In the genomic region with DNA sequence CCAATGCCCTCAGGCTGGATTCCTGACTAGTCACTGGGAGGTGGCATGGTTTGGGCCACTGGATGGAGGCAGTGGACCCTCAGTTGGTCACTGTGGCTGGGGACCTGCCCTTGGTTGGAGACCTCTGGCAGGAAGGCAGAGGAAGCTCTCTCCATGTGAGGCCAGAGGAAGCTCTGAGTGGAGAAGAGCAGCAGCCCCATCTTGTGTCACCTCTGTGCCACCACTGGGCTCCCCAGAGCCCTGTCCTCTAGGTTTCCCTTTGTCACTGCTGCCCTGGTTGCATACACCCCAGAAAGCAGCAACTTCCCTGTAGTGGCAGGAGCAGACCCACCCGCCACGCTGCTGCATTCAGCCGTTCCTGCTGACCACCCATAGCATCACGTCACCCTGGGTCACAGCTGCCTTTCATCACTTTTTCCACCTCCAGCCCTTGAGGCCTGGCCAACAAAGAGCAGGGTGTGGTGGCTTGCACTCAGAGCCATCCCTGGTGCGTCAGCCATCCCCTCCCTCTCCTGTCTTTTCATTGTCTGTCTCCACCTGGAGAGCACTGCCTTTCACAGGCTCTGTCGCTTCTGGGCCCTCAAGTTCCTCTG, we compare ENCODE assay signal across 15 cellular contexts. TPM values are rescaled to one million over a fixed set of nuclear protein-coding genes. Genes with fewer than 3 reads are reported as not detected.
DNase-seq lines count a peak whose midpoint lies in the region; ATAC-seq and TF ChIP-seq lines count a peak whose summit lies in the region.
"Had no signal": no experiment of that assay in that cellular context is flagged by ENCODE, and none has a peak within 500 bp of the region (broad histone marks: within the 10 kb centered on the region; RNA-seq: fewer than 3 reads in every experiment).

No MANE protein-coding gene starts in this region.

- peaks cover 48% of the 10 kb centered on the region for H3K4me1 ChIP-seq in body of pancreas

- no peak overlapping the region for H3K4me3 ChIP-seq in body of pancreas
- H3K4me3 ChIP-seq: lung had no signal

- H3K4me3 Mint-ChIP-seq in CD14-positive monocyte, result no peak overlapping the region
- no peak overlapping the region for H3K4me3 Mint-ChIP-seq in effector memory CD8-positive, alpha-beta T cell
- H3K4me3 Mint-ChIP-seq: activated B cell treated with CpG ODN at 0.5 μM for 24 hours; CD4-positive, alpha-beta T cell; dendritic cell treated with granulocyte-macrophage colony-stimulating factor and Interleukin-4, amounts not matched to agents 40 ng/mL and 50 ng/mL, for 4 days; nephron had no signal

- H3K27ac Mint-ChIP-seq in CD14-positive monocyte, result peak overlapping the region in 4 of 7 donors; percentile 10 to 56 (median 42)
- H3K27ac Mint-ChIP-seq in effector memory CD8-positive, alpha-beta T cell, result peak overlapping the region; percentile 26 to 54
- H3K27ac Mint-ChIP-seq: activated B cell treated with CpG ODN at 0.5 μM for 24 hours; CD4-positive, alpha-beta T cell; dendritic cell treated with granulocyte-macrophage colony-stimulating factor and Interleukin-4, amounts not matched to agents 40 ng/mL and 50 ng/mL, for 4 days; nephron had no signal

- DNase-seq in Ammon's horn (ENCODE audit: low spot score) (peak; percentile 2), CD14-positive monocyte (ENCODE audit: low spot score) (no peak), M059J (ENCODE audit: low read depth) (peak; percentile 18), body of pancreas (no peak), NCI-H1048 (lab: John Stamatoyannopoulos, UW) (no peak), hippocampal formation (lab: John Stamatoyannopoulos, UW) (no peak)
- DNase-seq in effector memory CD8-positive, alpha-beta T cell, result no peak
- DNase-seq: activated B cell treated with CpG ODN at 0.5 μM for 24 hours; CD4-positive, alpha-beta T cell; H7 had no signal

- TF ChIP-seq POLR2A in body of pancreas (IDR thresholded peaks at IDR 0.05), result no peak

- H3K27me3 ChIP-seq in body of pancreas, result no peaks in the 10 kb centered on the region

- H3K27me3 Mint-ChIP-seq in CD14-positive monocyte (ENCODE audit: low read depth in 3 of 3), result no peaks in the 10 kb centered on the region
- H3K27me3 Mint-ChIP-seq in effector memory CD8-positive, alpha-beta T cell, result no peaks in the 10 kb centered on the region
- H3K27me3 Mint-ChIP-seq: activated B cell treated with CpG ODN at 0.5 μM for 24 hours; CD4-positive, alpha-beta T cell; dendritic cell treated with granulocyte-macrophage colony-stimulating factor and Interleukin-4, amounts not matched to agents 40 ng/mL and 50 ng/mL, for 4 days had no signal

- ATAC-seq in effector memory CD8-positive, alpha-beta T cell (replicated peaks), result no peak
- ATAC-seq in HG02571 (IDR thresholded peaks at IDR 0.05; ENCODE audit: unreplicated experiment) (no peak), body of pancreas (no peak)

- TF ChIP-seq CTCF in CD14-positive monocyte (IDR thresholded peaks at IDR 0.05), result no peak
- TF ChIP-seq CTCF in body of pancreas (IDR thresholded peaks at IDR 0.05), result no peak

- intact Hi-C loops in CD14-positive monocyte (cut with micrococcal nuclease) (no loop called here), body of pancreas (cut with DNase I) (loop anchor here (5.0 kb wide), 1 partner anchor 37 kb away; a partner anchor contains a TSS)

- H3K27ac ChIP-seq in body of pancreas, result no peak overlapping the region

- peaks cover 66 to 87% of the 10 kb centered on the region in 2 donors for H3K36me3 Mint-ChIP-seq in CD14-positive monocyte
- H3K36me3 Mint-ChIP-seq in effector memory CD8-positive, alpha-beta T cell (ENCODE audit: insufficient read depth), result no peaks in the 10 kb centered on the region

- H3K4me1 Mint-ChIP-seq in CD14-positive monocyte, result peaks cover 5% of the 10 kb centered on the region
- peaks cover 29 to 31% of the 10 kb centered on the region in 2 donors for H3K4me1 Mint-ChIP-seq in effector memory CD8-positive, alpha-beta T cell (ENCODE audit: low read depth in 2 of 2)

- H3K9me3 ChIP-seq in body of pancreas, result no peaks in the 10 kb centered on the region

- no peaks in the 10 kb centered on the region for H3K9me3 Mint-ChIP-seq in CD14-positive monocyte
- H3K9me3 Mint-ChIP-seq in effector memory CD8-positive, alpha-beta T cell, result no peaks in the 10 kb centered on the region
- H3K9me3 Mint-ChIP-seq: activated B cell treated with CpG ODN at 0.5 μM for 24 hours; CD4-positive, alpha-beta T cell; dendritic cell treated with granulocyte-macrophage colony-stimulating factor and Interleukin-4, amounts not matched to agents 40 ng/mL and 50 ng/mL, for 4 days; nephron had no signal

- H3K36me3 ChIP-seq in body of pancreas (replicated peaks in 1 of 2; ENCODE audit: insufficient read depth in 1 of 2, low read depth in 2 of 2), result no peaks in the 10 kb centered on the region

- 82 to 90% methylated on average over 5 to 6 of the region's 6 CpGs for WGBS in body of pancreas, 2 donors

RNA-seq across cellular contexts. Expression of a gene that starts 11.9 kb away (rescaled TPM):
- polyA plus RNA-seq in CD14-positive monocyte, result 1 to 10 TPM in 1 of 2 donors, under 1 TPM in 1; 0.69 to 1.6 TPM
- not detected in 2 replicates for total RNA-seq in M059J (2014; rRNA removed; shearing (Covaris generic))
- total RNA-seq in body of pancreas, result 1,000 to 10,000 TPM in 1 of 2 donors, 100 to 1,000 TPM in 1; 286 to 1,726 TPM

RNA-seq across cellular contexts. Expression of a gene that starts 16.9 kb away (rescaled TPM):
- polyA plus RNA-seq in CD14-positive monocyte, result 100 to 1,000 TPM; 609 to 798 TPM
- total RNA-seq in M059J (2014; rRNA removed; shearing (Covaris generic)), result 53.8 and 63.5 TPM in 2 replicates
- 10 to 100 TPM; 16.2 to 26.7 TPM for total RNA-seq in body of pancreas

RNA-seq across cellular contexts. Expression of a gene that starts 24.2 kb away (rescaled TPM):
- under 1 TPM in 1 of 2 donors, not detected in 1; 0.17 TPM for polyA plus RNA-seq in CD14-positive monocyte
- total RNA-seq in M059J (2014; rRNA removed; shearing (Covaris generic)), result 4.6 and 5.2 TPM in 2 replicates
- total RNA-seq in body of pancreas, result 10 to 100 TPM in 1 of 2 donors, 1 to 10 TPM in 1; 7.5 to 17.8 TPM

RNA-seq across cellular contexts. Expression of a gene that starts 26.7 kb away (rescaled TPM):
- polyA plus RNA-seq in CD14-positive monocyte, result 10 to 100 TPM; 11.0 to 19.7 TPM
- total RNA-seq in M059J (2014; rRNA removed; shearing (Covaris generic)), result 6.1 and 8.2 TPM in 2 replicates
- 10 to 100 TPM; 15.0 to 16.8 TPM for total RNA-seq in body of pancreas

RNA-seq across cellular contexts. Expression of a gene that starts 35.0 kb away (rescaled TPM):
- polyA plus RNA-seq in CD14-positive monocyte, result under 1 TPM in 1 of 2 donors, not detected in 1; 0.50 TPM
- total RNA-seq in M059J (2014; rRNA removed; shearing (Covaris generic)), result 0.42 TPM in 1 of 2 replicates, not detected in the other
- total RNA-seq in body of pancreas, result not detected
- total RNA-seq: MCF 10A had no signal

Comparison
In these comparisons a context has a peak if more than half of its experiments do, and no peak if none do; other contexts are left out.
1. DNase-seq: peak in Ammon's horn (single experiment) and M059J (single experiment); none in CD14-positive monocyte (single experiment), effector memory CD8-positive, alpha-beta T cell (0 of 3), body of pancreas (0 of 4), NCI-H1048 (single experiment) and hippocampal formation (0 of 2).
2. RNA of a gene that starts 11.9 kb away (total RNA-seq): 286 to 1,726 TPM in body of pancreas; not detected in M059J; every median in the first group is over 100 times any median in the second.